17 cellular contexts compared by ENCODE assay signal in genomic region chr1:159556931-159557369, GRCh38. TPM values are rescaled to one million over a fixed set of nuclear protein-coding genes. Genes with fewer than 3 reads are reported as not detected.
"Had no signal": no experiment of that assay in that cellular context is flagged by ENCODE, and none has a peak within 500 bp of the region (broad histone marks: within the 10 kb centered on the region; RNA-seq: fewer than 3 reads in every experiment).

No MANE protein-coding gene starts in this region.

- H3K27ac Mint-ChIP-seq: immature natural killer cell; naive thymus-derived CD4-positive, alpha-beta T cell; nephron progenitor cell had no signal

- H3K4me3 ChIP-seq: esophagus muscularis mucosa, right atrium auricular region had no signal

- H3K36me3 Mint-ChIP-seq: immature natural killer cell; naive thymus-derived CD4-positive, alpha-beta T cell had no signal

- H3K4me1 Mint-ChIP-seq: immature natural killer cell, nephron progenitor cell had no signal

- DNase-seq: effector memory CD4-positive, alpha-beta T cell; immature natural killer cell; left ventricle myocardium superior; mesendoderm; naive thymus-derived CD4-positive, alpha-beta T cell; nephron progenitor cell; small intestine; stimulated activated CD4-positive, alpha-beta T cell treated with anti-CD3 and anti-CD28 coated beads, Interleukin-12 subunit alpha, Interleukin-12 subunit beta, amount 100 ng/mL, for 4 hours; stimulated activated naive CD4-positive, alpha-beta T cell treated with Interleukin-2 at 50 U/mL for 16 hours; trophoblast cell had no signal

- H3K4me3 Mint-ChIP-seq: immature natural killer cell; naive thymus-derived CD4-positive, alpha-beta T cell; nephron progenitor cell had no signal

RNA-seq across cellular contexts. Expression of gene OR10J5, which starts 21.1 kb away (rescaled TPM):
- total RNA-seq: esophagus muscularis mucosa; fibroblast of villous mesenchyme; left ventricle myocardium superior; lung microvascular endothelial cell; naive thymus-derived CD4-positive, alpha-beta T cell; omental fat pad; pulmonary artery endothelial cell; right atrium auricular region; urinary bladder had no signal

RNA-seq across cellular contexts. Expression of gene APCS, which starts 30.7 kb away (rescaled TPM):
- total RNA-seq: esophagus muscularis mucosa; fibroblast of villous mesenchyme; left ventricle myocardium superior; lung microvascular endothelial cell; naive thymus-derived CD4-positive, alpha-beta T cell; omental fat pad; pulmonary artery endothelial cell; right atrium auricular region; urinary bladder had no signal
